24 cellular contexts compared by ENCODE assay signal in genomic region chr2:121219866-121220265, GRCh38.
A peak's percentile ranks its signal among the peaks of the same experiment; 100 is the strongest.
DNase-seq lines count a peak whose midpoint lies in the region; ATAC-seq, FAIRE-seq and TF ChIP-seq lines count a peak whose summit lies in the region.
"Had no signal": no experiment of that assay in that cellular context is flagged by ENCODE, and none has a peak within 500 bp of the region (broad histone marks: within the 10 kb centered on the region; RNA-seq: fewer than 3 reads in every experiment).

No MANE protein-coding gene starts in this region.

- H3K9me3 Mint-ChIP-seq in CD4-positive, alpha-beta memory T cell = peaks cover 0 to under 1% (median 0%) of the 10 kb centered on the region in 8 donors
- H3K9me3 Mint-ChIP-seq in activated naive CD4-positive, alpha-beta T cell treated with anti-CD3 and anti-CD28 coated beads, Interleukin-2, amount 50 U/mL, for 72 hours = no peaks in the 10 kb centered on the region

- H3K36me3 Mint-ChIP-seq in CD4-positive, alpha-beta memory T cell = no peaks in the 10 kb centered on the region
- no peaks in the 10 kb centered on the region for H3K36me3 Mint-ChIP-seq in activated naive CD4-positive, alpha-beta T cell treated with anti-CD3 and anti-CD28 coated beads, Interleukin-2, amount 50 U/mL, for 72 hours
- H3K36me3 Mint-ChIP-seq: CD8-positive, alpha-beta memory T cell had no signal

- H3K4me1 ChIP-seq in kidney (ENCODE audit: control insufficient read depth in 1 of 2, insufficient read depth in 1 of 2, low read depth in 1 of 2, low read length in 2 of 2) = peaks cover 6 to 21% of the 10 kb centered on the region in 2 donors
- H3K4me1 ChIP-seq in CD4-positive, alpha-beta memory T cell (ENCODE audit: insufficient read depth, low read length) = no peaks in the 10 kb centered on the region

- ATAC-seq in activated naive CD4-positive, alpha-beta T cell treated with anti-CD3 and anti-CD28 coated beads, Interleukin-2, amount 50 U/mL, for 72 hours = no peak
- ATAC-seq in HG02981 (IDR thresholded peaks at IDR 0.05; ENCODE audit: unreplicated experiment) = no peak
- no peak for ATAC-seq in HG02798 (IDR thresholded peaks at IDR 0.05; ENCODE audit: poor library complexity, unreplicated experiment)

- no peak overlapping the region for H3K4me3 Mint-ChIP-seq in CD4-positive, alpha-beta memory T cell
- H3K4me3 Mint-ChIP-seq: B cell; CD4-positive, alpha-beta T cell had no signal

- H3K4me3 ChIP-seq in kidney (ENCODE audit: low read length in 2 of 2) = no peak overlapping the region
- H3K4me3 ChIP-seq in CD4-positive, alpha-beta memory T cell (ENCODE audit: low read length in 2 of 2) = no peak overlapping the region
- H3K4me3 ChIP-seq: BLaER1 treated with 17β-estradiol and CSF1 and Interleukin-3, amounts not matched to agents 10 nM and 100 nM had no signal

- FAIRE-seq in RCC 7860 (lab: Jason Lieb, UNC) (peak; percentile 52), kidney (lab: Jason Lieb, UNC) (no peak)
- FAIRE-seq: A204.1, D721Med, G401.6, GM12891, GM19239 had no signal

- POLR2A ChIA-PET in CD4-positive, alpha-beta memory T cell (lab: Charles Lee; ENCODE audit: partially characterized antibody) = no interaction called here

- TF ChIP-seq CTCF in kidney (IDR thresholded peaks at IDR 0.05; ENCODE audit: borderline replicate concordance, extremely low read depth, insufficient read depth) = no peak

- H3K27me3 ChIP-seq in CD4-positive, alpha-beta memory T cell (ENCODE audit: insufficient read depth, low read length) = no peaks in the 10 kb centered on the region
- H3K27me3 ChIP-seq: BLaER1 treated with 17β-estradiol and CSF1 and Interleukin-3, amounts not matched to agents 10 nM and 100 nM had no signal

- H3K9ac ChIP-seq in kidney (ENCODE audit: low read length in 2 of 2) = no peak overlapping the region
- H3K9ac ChIP-seq: BLaER1 treated with 17β-estradiol and CSF1 and Interleukin-3, amounts not matched to agents 10 nM and 100 nM had no signal

- H3K4me1 Mint-ChIP-seq in CD4-positive, alpha-beta memory T cell = no peaks in the 10 kb centered on the region
- H3K4me1 Mint-ChIP-seq: B cell; CD8-positive, alpha-beta memory T cell had no signal

- peak overlapping the region in 1 of 2 donors; percentile 73 for H3K27ac ChIP-seq in kidney (ENCODE audit: low read depth in 2 of 2, low read length in 2 of 2)
- no peak overlapping the region for H3K27ac ChIP-seq in CD4-positive, alpha-beta memory T cell (ENCODE audit: low read depth, low read length)
- H3K27ac ChIP-seq: BLaER1 treated with 17β-estradiol and CSF1 and Interleukin-3, amounts not matched to agents 10 nM and 100 nM; C4-2B had no signal

- intact Hi-C loops in kidney (cut with DNase I) = no loop called here
- intact Hi-C loops in CD4-positive, alpha-beta memory T cell (cut with micrococcal nuclease) = no loop called here

- H3K9me3 ChIP-seq in kidney (ENCODE audit: control insufficient read depth in 1 of 2, low read length in 2 of 2) = no peaks in the 10 kb centered on the region
- no peaks in the 10 kb centered on the region for H3K9me3 ChIP-seq in CD4-positive, alpha-beta memory T cell (ENCODE audit: control insufficient read depth in 1 of 2, low read length in 2 of 2)
- H3K9me3 ChIP-seq: BLaER1 treated with 17β-estradiol and CSF1 and Interleukin-3, amounts not matched to agents 10 nM and 100 nM had no signal

- H3K36me3 ChIP-seq in kidney (ENCODE audit: control insufficient read depth in 1 of 2, insufficient read depth in 2 of 2, low read length in 2 of 2) = peaks cover 28 to 45% of the 10 kb centered on the region in 2 donors
- H3K36me3 ChIP-seq in CD4-positive, alpha-beta memory T cell (ENCODE audit: insufficient read depth, low read length) = no peaks in the 10 kb centered on the region
- H3K36me3 ChIP-seq: BLaER1 treated with 17β-estradiol and CSF1 and Interleukin-3, amounts not matched to agents 10 nM and 100 nM had no signal

- in situ Hi-C loops in Caki2 (cut with HindIII; ENCODE audit: low pct_unique_long_range_greater_than_20kb, low sequenced_read_pairs) = no loop called here

- H3K27me3 Mint-ChIP-seq in CD4-positive, alpha-beta memory T cell = peaks cover 1 to 3% of the 10 kb centered on the region in 2 donors
- H3K27me3 Mint-ChIP-seq: CD8-positive, alpha-beta memory T cell had no signal

- no peak overlapping the region for H3K27ac Mint-ChIP-seq in CD4-positive, alpha-beta memory T cell
- H3K27ac Mint-ChIP-seq in activated naive CD4-positive, alpha-beta T cell treated with anti-CD3 and anti-CD28 coated beads, Interleukin-2, amount 50 U/mL, for 72 hours = no peak overlapping the region
- H3K27ac Mint-ChIP-seq: B cell; CD4-positive, alpha-beta T cell; CD8-positive, alpha-beta memory T cell had no signal

- CTCF ChIA-PET in CD4-positive, alpha-beta memory T cell (lab: Charles Lee; ENCODE audit: partially characterized antibody) = no interaction called here

- DNase-seq in Caki2 (ENCODE audit: low read depth) (peak; percentile 71), RCC 7860 (ENCODE audit: low spot score) (peak; percentile 34), kidney (peak; percentile 21), renal cortical epithelial cell (ENCODE audit: low read depth) (peak; percentile 91)
- no peak for DNase-seq in CD4-positive, alpha-beta memory T cell
- no peak for DNase-seq in activated naive CD4-positive, alpha-beta T cell treated with anti-CD3 and anti-CD28 coated beads, Interleukin-2, amount 50 U/mL, for 72 hours (ENCODE audit: low spot score in 2 of 2)
- DNase-seq: 8988T; AML-193; Calu3; CD4-positive, alpha-beta T cell; CD8-positive, alpha-beta memory T cell; COR-L47; DMS79 treated with DMSO at 0.1 percent for 48 hours; GF-D8 had no signal

Comparison
In these comparisons a context has a peak if more than half of its experiments do, and no peak if none do; other contexts are left out.
1. DNase-seq: peak in Caki2 (single experiment), RCC 7860 (single experiment), kidney (single experiment) and renal cortical epithelial cell (single experiment); none in CD4-positive, alpha-beta memory T cell (0 of 5) and activated naive CD4-positive, alpha-beta T cell treated with anti-CD3 and anti-CD28 coated beads, Interleukin-2, amount 50 U/mL, for 72 hours (0 of 2).